8 cellular contexts compared by ENCODE assay signal in genomic region chr5:181160144-181160754, GRCh38. TPM values are rescaled to one million over a fixed set of nuclear protein-coding genes. Genes with fewer than 3 reads are reported as not detected.
A peak's percentile ranks its signal among the peaks of the same experiment; 100 is the strongest.
DNase-seq lines count a peak whose midpoint lies in the region; ATAC-seq and TF ChIP-seq lines count a peak whose summit lies in the region.

No MANE protein-coding gene starts in this region.

- H3K4me3 ChIP-seq in AG10803 (ENCODE audit: low read length), result peak overlapping the region; percentile 64

- TF ChIP-seq CTCF in AG10803 (conservative IDR thresholded peaks at IDR 0.05; ENCODE audit: low read length), result no peak
- TF ChIP-seq CTCF in chondrocyte (IDR thresholded peaks at IDR 0.05), result no peak

- peak overlapping the region; percentile 74 for H3K27ac Mint-ChIP-seq in chondrocyte (ENCODE audit: unreplicated experiment)

- no peaks in the 10 kb centered on the region for H3K36me3 Mint-ChIP-seq in chondrocyte (ENCODE audit: low read depth)

- peaks cover 16% of the 10 kb centered on the region for H3K27me3 Mint-ChIP-seq in chondrocyte (ENCODE audit: low read depth)

- DNase-seq in AG10803 (ENCODE audit: low read depth) (peak; percentile 53), HuH-7.5 (ENCODE audit: low spot score) (peak; percentile 46), chondrocyte (ENCODE audit: low spot score) (no peak), medulla oblongata (ENCODE audit: extremely low spot score) (peak; percentile 54), NCI-H187 treated with DMSO at 0.1 percent for 48 hours (lab: John Stamatoyannopoulos, UW) (no peak)
- peak; percentile 69 to 75 for DNase-seq in activated CD4-positive, alpha-beta T cell treated with anti-CD3 and anti-CD28 coated beads for 24 hours (ENCODE audit: low read depth in 2 of 2)
- peak; percentile 54 to 78 for DNase-seq in stimulated activated CD8-positive, alpha-beta memory T cell treated with anti-CD3 and anti-CD28 coated beads, Interleukin-15, amount 100 ng/mL, for 4 hours (ENCODE audit: low read depth in 2 of 2)

- ATAC-seq in GM19324 (IDR thresholded peaks at IDR 0.05; ENCODE audit: low FRiP score, unreplicated experiment), result peak; percentile 39

- peaks cover 11% of the 10 kb centered on the region for H3K4me1 Mint-ChIP-seq in chondrocyte (ENCODE audit: low read depth)

- H3K9me3 Mint-ChIP-seq in chondrocyte (ENCODE audit: low read depth), result no peaks in the 10 kb centered on the region

- H3K4me3 Mint-ChIP-seq in chondrocyte (ENCODE audit: unreplicated experiment), result peak overlapping the region; percentile 55

RNA-seq across cellular contexts. Expression of gene OR2V2, which starts 12.9 kb away (rescaled TPM):
- total RNA-seq in chondrocyte, result not detected in 3 replicates

RNA-seq across cellular contexts. Expression of gene OR2V1, which starts 29.3 kb away (rescaled TPM):
- not detected in 3 replicates for total RNA-seq in chondrocyte

RNA-seq across cellular contexts. Expression of gene TRIM7, which starts 44.7 kb away (rescaled TPM):
- 4.2 to 8.1 TPM (median 5.7 TPM) in 3 replicates for total RNA-seq in chondrocyte

Comparison
In these comparisons a context has a peak if more than half of its experiments do, and no peak if none do; other contexts are left out.
1. DNase-seq: peak in AG10803 (single experiment), HuH-7.5 (single experiment), activated CD4-positive, alpha-beta T cell treated with anti-CD3 and anti-CD28 coated beads for 24 hours (2 of 2), medulla oblongata (single experiment) and stimulated activated CD8-positive, alpha-beta memory T cell treated with anti-CD3 and anti-CD28 coated beads, Interleukin-15, amount 100 ng/mL, for 4 hours (2 of 2); none in chondrocyte (single experiment) and NCI-H187 treated with DMSO at 0.1 percent for 48 hours (single experiment).